Comparison of ENCODE assay signal across 23 cellular contexts in the genomic region with DNA sequence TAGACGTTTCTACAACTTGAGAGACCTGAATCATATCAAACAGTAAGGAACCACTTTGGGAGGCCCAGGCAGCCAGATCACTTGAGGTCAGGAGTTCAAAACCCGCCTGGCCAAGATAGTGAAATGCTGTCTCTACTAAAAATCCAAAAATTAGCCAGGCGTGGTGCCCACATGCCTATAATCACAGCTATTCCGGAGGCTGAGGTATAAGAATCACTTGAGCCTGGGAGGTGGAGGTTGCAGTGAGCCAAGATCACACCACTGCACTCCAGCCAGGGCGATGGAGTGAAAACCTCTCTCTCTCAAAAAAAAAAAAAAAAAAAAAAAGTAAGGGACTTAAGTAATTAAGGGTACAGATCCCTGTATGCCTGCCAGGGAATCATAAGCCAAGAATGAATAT.
"Had no signal": no experiment of that assay in that cellular context is flagged by ENCODE, and none has a peak within 500 bp of the region (broad histone marks: within the 10 kb centered on the region; RNA-seq: fewer than 3 reads in every experiment).

No MANE protein-coding gene starts in this region.

- DNase-seq: stimulated activated CD4-positive, alpha-beta T cell treated with anti-CD3 and anti-CD28 coated beads, Interleukin-2, amount 100 ng/mL, for 48 hours; stimulated activated CD4-positive, alpha-beta T cell treated with anti-CD3 and anti-CD28 coated beads, Interleukin-4, amount 100 ng/mL, for 1 hour; stimulated activated CD4-positive, alpha-beta T cell treated with anti-CD3 and anti-CD28 coated beads, Interleukin-4, amount 100 ng/mL, for 24 hours; stimulated activated CD4-positive, alpha-beta T cell treated with anti-CD3 and anti-CD28 coated beads, Interleukin-4, amount 100 ng/mL, for 4 hours; stimulated activated CD8-positive, alpha-beta memory T cell treated with anti-CD3 and anti-CD28 coated beads, Interleukin-4, amount 100 ng/mL, for 48 hours; stimulated activated naive B cell treated with anti-CD40 and anti-IgM and Interleukin-4, amounts not matched to agents 10 μg/mL and 1 μg/mL and 100 μg/mL, for 72 hours; stimulated activated naive CD4-positive, alpha-beta T cell; stimulated activated naive CD4-positive, alpha-beta T cell treated with Interleukin-2 at 50 U/mL for 16 hours; stimulated activated naive CD8-positive, alpha-beta T cell treated with anti-CD3 and anti-CD28 coated beads, Interleukin-15, amount 100 ng/mL, for 72 hours; stimulated activated naive CD8-positive, alpha-beta T cell treated with anti-CD3 and anti-CD28 coated beads, Interleukin-15, Interleukin-2, amounts not matched to agents 100 U/mL and 50 U/mL, for 24 hours; stomach; substantia nigra; testis; tibial artery; transverse colon; upper lobe of left lung; upper lobe of right lung; uterus had no signal

- H3K27ac ChIP-seq: stomach, suprapubic skin, testis, thoracic aorta, tibial artery, tibial nerve, transverse colon, upper lobe of left lung, upper lobe of right lung, uterus, vagina had no signal

- H3K4me1 ChIP-seq: stomach, suprapubic skin, testis, tibial artery, tibial nerve, transverse colon, upper lobe of left lung, upper lobe of right lung, uterus, vagina had no signal

- H3K36me3 ChIP-seq: stomach, suprapubic skin, thoracic aorta, tibial artery, tibial nerve, transverse colon, upper lobe of left lung, upper lobe of right lung, uterus, vagina had no signal

- H3K9me3 ChIP-seq: stomach, suprapubic skin, testis, thoracic aorta, tibial artery, tibial nerve, transverse colon, upper lobe of left lung, upper lobe of right lung, uterus, vagina had no signal

- H3K27me3 ChIP-seq: suprapubic skin, testis, tibial artery, tibial nerve, transverse colon, upper lobe of left lung, upper lobe of right lung, uterus, vagina had no signal

- FAIRE-seq: urothelium cell line had no signal

- H3K4me3 ChIP-seq: stomach, suprapubic skin, testis, thoracic aorta, tibial artery, tibial nerve, transverse colon, upper lobe of left lung, upper lobe of right lung, uterus, vagina had no signal
